In the genomic region with DNA sequence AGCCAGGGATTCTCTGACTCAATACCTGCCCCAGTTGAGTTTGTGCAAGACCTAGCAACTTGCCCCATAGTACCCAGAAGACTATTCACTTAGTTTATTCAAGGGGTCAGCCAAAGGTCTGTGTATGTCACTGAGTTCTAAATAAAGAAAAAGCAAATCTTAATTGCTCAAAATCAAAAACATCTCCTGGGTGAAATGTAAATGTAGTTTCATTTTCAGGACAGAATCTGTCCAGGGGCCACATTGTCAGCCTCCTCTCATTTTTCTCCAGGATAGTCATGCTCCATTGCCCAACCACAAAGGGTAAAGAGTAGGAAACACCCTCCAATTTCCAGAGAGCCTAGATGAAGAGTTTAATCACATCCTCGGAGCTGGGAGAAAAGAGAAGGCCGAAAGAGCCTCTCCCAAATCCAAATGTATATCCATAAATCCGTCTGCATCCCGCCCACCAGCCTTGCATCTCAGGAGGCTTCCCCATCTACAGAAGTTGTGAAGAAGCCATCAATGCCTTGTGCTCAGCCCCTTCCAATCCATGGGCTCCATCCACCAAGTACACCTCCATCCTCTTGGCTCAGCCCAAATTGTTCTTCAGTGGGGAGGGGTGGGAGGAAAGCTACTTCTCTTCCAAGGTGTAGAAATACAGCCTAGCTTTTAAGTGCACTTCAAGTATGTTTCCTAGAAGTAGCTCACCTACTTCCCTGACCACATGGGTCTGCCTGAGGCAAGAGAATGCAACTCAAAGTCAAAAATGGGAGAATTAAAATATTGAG, we compare ENCODE assay signal across 10 cellular contexts. TPM values are rescaled to one million over a fixed set of nuclear protein-coding genes. Genes with fewer than 3 reads are reported as not detected.
DNase-seq lines count a peak whose midpoint lies in the region; ATAC-seq and TF ChIP-seq lines count a peak whose summit lies in the region.
"Had no signal": no experiment of that assay in that cellular context is flagged by ENCODE, and none has a peak within 500 bp of the region (broad histone marks: within the 10 kb centered on the region; RNA-seq: fewer than 3 reads in every experiment).

No MANE protein-coding gene starts in this region.

- no peak overlapping the region for H3K4me3 ChIP-seq in SK-N-SH (ENCODE audit: low read depth in 2 of 2, low read length in 1 of 2)
- H3K4me3 ChIP-seq in fibroblast of pulmonary artery (replicated peaks; ENCODE audit: low read depth, low read length) = no peak overlapping the region
- no peak overlapping the region for H3K4me3 ChIP-seq in stomach

- no peak for TF ChIP-seq RAD21 in SK-N-SH (IDR thresholded peaks at IDR 0.05; ENCODE audit: low read length)

- H3K4me1 ChIP-seq in SK-N-SH (ENCODE audit: control insufficient read depth in 1 of 2, insufficient read depth in 2 of 2, low read depth in 1 of 2, low read length in 1 of 2) = peaks cover 0 to 30% of the 10 kb centered on the region in 2 experiments; a peak in 3 of 4 replicates
- peaks cover 26 to 77% (median 53%) of the 10 kb centered on the region in 4 donors for H3K4me1 ChIP-seq in stomach

- peaks cover 72% of the 10 kb centered on the region for H4K20me1 ChIP-seq in SK-N-SH (ENCODE audit: insufficient read depth)

- no peak for TF ChIP-seq CTCF in SK-N-SH (IDR thresholded peaks at IDR 0.05)
- TF ChIP-seq CTCF in fibroblast of pulmonary artery (IDR thresholded peaks at IDR 0.05; ENCODE audit: low read length, missing control alignments) = no peak
- no peak for TF ChIP-seq CTCF in stomach (IDR thresholded peaks at IDR 0.05)

- peaks cover 100% of the 10 kb centered on the region for H3K79me2 ChIP-seq in SK-N-SH (ENCODE audit: insufficient read depth)

- TF ChIP-seq POLR2A in stomach (IDR thresholded peaks at IDR 0.05) = no peak

- POLR2A ChIA-PET in SK-N-SH (lab: Yijun Ruan, JAX) = no interaction called here

- intact Hi-C loops in stomach (cut with DNase I; ENCODE audit: low total_unique reads) = no loop called here

- peaks cover 0 to 31% of the 10 kb centered on the region in 2 experiments for H3K36me3 ChIP-seq in SK-N-SH (replicated peaks in 1 of 2; ENCODE audit: control insufficient read depth in 1 of 2, insufficient read depth in 2 of 2, low read length in 1 of 2)
- H3K36me3 ChIP-seq in stomach = no peaks in the 10 kb centered on the region

- no peak overlapping the region; the same call in 1 of the 2 replicates for H3K9ac ChIP-seq in SK-N-SH

- TF ChIP-seq EP300 in SK-N-SH (IDR thresholded peaks at IDR 0.05; ENCODE audit: borderline replicate concordance in 1 of 2, low read depth in 1 of 2, low read length in 1 of 2) (no peak), stomach (IDR thresholded peaks at IDR 0.05) (no peak)

- peak overlapping the region; percentile 45 for H3K4me2 ChIP-seq in SK-N-SH

- peaks cover 8% of the 10 kb centered on the region for H3F3A ChIP-seq in SK-N-SH (replicated peaks; ENCODE audit: insufficient read depth)

- peaks cover 84% of the 10 kb centered on the region for H3K4me1 Mint-ChIP-seq in T-helper 2 cell treated with Interferon-gamma antibody and Interleukin-4, amounts not matched to agents 5 μg/mL and 100 μg/mL, for 36 hours (ENCODE audit: low read depth)

- no peaks in the 10 kb centered on the region for H3K9me3 Mint-ChIP-seq in T-helper 2 cell treated with Interferon-gamma antibody and Interleukin-4, amounts not matched to agents 5 μg/mL and 100 μg/mL, for 36 hours

- peaks cover 80% of the 10 kb centered on the region for H3K36me3 Mint-ChIP-seq in T-helper 2 cell treated with Interferon-gamma antibody and Interleukin-4, amounts not matched to agents 5 μg/mL and 100 μg/mL, for 36 hours (ENCODE audit: low read depth)

- no peaks in the 10 kb centered on the region for H3K9me3 ChIP-seq in SK-N-SH
- no peaks in the 10 kb centered on the region for H3K9me3 ChIP-seq in stomach

- peak overlapping the region; percentile 72 for H3K4me3 Mint-ChIP-seq in T-helper 2 cell treated with Interferon-gamma antibody and Interleukin-4, amounts not matched to agents 5 μg/mL and 100 μg/mL, for 36 hours

- H3K27me3 ChIP-seq in SK-N-SH (ENCODE audit: insufficient read depth) = no peaks in the 10 kb centered on the region
- no peaks in the 10 kb centered on the region for H3K27me3 ChIP-seq in stomach

- H3K27ac Mint-ChIP-seq in T-helper 2 cell treated with Interferon-gamma antibody and Interleukin-4, amounts not matched to agents 5 μg/mL and 100 μg/mL, for 36 hours = peak overlapping the region; percentile 90

- no peak for DNase-seq in T-helper 2 cell treated with Interferon-gamma antibody and Interleukin-4, amounts not matched to agents 5 μg/mL and 100 μg/mL, for 36 hours (ENCODE audit: low spot score)
- no peak for DNase-seq in T-helper 2 cell
- no peak for DNase-seq in SK-N-SH
- DNase-seq in fibroblast of pulmonary artery (ENCODE audit: low read depth) = peak; percentile 86
- no peak for DNase-seq in stomach
- DNase-seq in D341Med (ENCODE audit: low spot score) = no peak
- DNase-seq: stimulated activated CD4-positive, alpha-beta T cell treated with anti-CD3 and anti-CD28 coated beads, Interleukin-2, amount 100 ng/mL, for 48 hours had no signal

- 65% methylated on average over 4 of the region's 4 CpGs for WGBS in SK-N-SH (ENCODE audit: low lambda C conversion rate)
- WGBS in stomach, 5 donors = 75 to 98% (median 80%) methylated on average over 4 of the region's 4 CpGs

- H3K27me3 Mint-ChIP-seq in T-helper 2 cell treated with Interferon-gamma antibody and Interleukin-4, amounts not matched to agents 5 μg/mL and 100 μg/mL, for 36 hours (ENCODE audit: low read depth) = no peaks in the 10 kb centered on the region

- no peaks in the 10 kb centered on the region for H3K9me2 ChIP-seq in SK-N-SH

- ATAC-seq in HG03439 (IDR thresholded peaks at IDR 0.05; ENCODE audit: unreplicated experiment) = no peak
- ATAC-seq in GM18498 (IDR thresholded peaks at IDR 0.05; ENCODE audit: unreplicated experiment) = no peak

- CTCF ChIA-PET in SK-N-SH (lab: Yijun Ruan, JAX) = interaction anchor here (1.6 kb wide), 1 partner anchor 9 kb away, joined by 6 read pairs; no protein-coding TSS in a partner anchor

- H3K27ac ChIP-seq in SK-N-SH (ENCODE audit: low read depth in 2 of 2, low read length in 1 of 2) (peak overlapping the region in 1 of 2 experiments; percentile 74; a peak in 2 of 4 replicates), stomach (peak overlapping the region; percentile 69 to 86 (median 83))
- H3K27ac ChIP-seq: C4-2B had no signal

- H2AFZ ChIP-seq in SK-N-SH (ENCODE audit: low read depth) = no peak overlapping the region

TF ChIP-seq in SK-N-SH, 30 proteins besides CTCF, POLR2A, EP300 and RAD21:
- TF ChIP-seq, protein P1, sequence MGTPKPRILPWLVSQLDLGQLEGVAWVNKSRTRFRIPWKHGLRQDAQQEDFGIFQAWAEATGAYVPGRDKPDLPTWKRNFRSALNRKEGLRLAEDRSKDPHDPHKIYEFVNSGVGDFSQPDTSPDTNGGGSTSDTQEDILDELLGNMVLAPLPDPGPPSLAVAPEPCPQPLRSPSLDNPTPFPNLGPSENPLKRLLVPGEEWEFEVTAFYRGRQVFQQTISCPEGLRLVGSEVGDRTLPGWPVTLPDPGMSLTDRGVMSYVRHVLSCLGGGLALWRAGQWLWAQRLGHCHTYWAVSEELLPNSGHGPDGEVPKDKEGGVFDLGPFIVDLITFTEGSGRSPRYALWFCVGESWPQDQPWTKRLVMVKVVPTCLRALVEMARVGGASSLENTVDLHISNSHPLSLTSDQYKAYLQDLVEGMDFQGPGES (IDR thresholded peaks at IDR 0.05; ENCODE audit: low read depth, low read length) = no peak
- TF ChIP-seq TCF12 (IDR thresholded peaks at IDR 0.05) = peak; percentile 46; the same call in 1 of the 2 replicates
- TF ChIP-seq MEF2A (IDR thresholded peaks at IDR 0.05; ENCODE audit: borderline replicate concordance, low read depth) = peak; percentile 42; the same call in 1 of the 2 replicates
- TF ChIP-seq TAF1 (IDR thresholded peaks at IDR 0.05; ENCODE audit: borderline replicate concordance, low read depth, low read length) = no peak
- peak; percentile 74; the same call in 1 of the 2 replicates for TF ChIP-seq RXRA (IDR thresholded peaks at IDR 0.05; ENCODE audit: borderline replicate concordance, low read depth)
- no peak for TF ChIP-seq POLR2AphosphoS5 (IDR thresholded peaks at IDR 0.05; ENCODE audit: low read depth, low read length)
- no peak for TF ChIP-seq NRF1 (IDR thresholded peaks at IDR 0.05; ENCODE audit: low read depth, low read length)
- no peak for TF ChIP-seq GATA2 (CRISPR knock-in tag; IDR thresholded peaks at IDR 0.05)

RNA-seq across cellular contexts. Expression of a gene that starts 26.9 kb away (rescaled TPM):
- polyA plus RNA-seq in SK-N-SH (2012; rRNA removed) (43.1 and 46.9 TPM in 2 replicates), stomach (1 to 10 TPM; 3.3 to 4.1 (median 3.4) TPM)
- polyA plus RNA-seq in SK-N-SH (2012; cell fraction: cytosol; rRNA removed) = 33.7 and 41.3 TPM in 2 replicates
- polyA plus RNA-seq in SK-N-SH (2012; cell fraction: nucleus; rRNA removed) = 61.7 and 79.6 TPM in 2 replicates
- 10 to 100 TPM in 3 of 5 donors, 1 to 10 TPM in 2; 1.2 to 42.8 (median 13.3) TPM for total RNA-seq in stomach

Comparison
In these comparisons a context has a peak if more than half of its experiments do, and no peak if none do; other contexts are left out.
1. RNA of a gene that starts 26.9 kb away (polyA plus RNA-seq): 33.7 to 79.6 TPM in SK-N-SH; 3.3 to 4.1 TPM in stomach; every median in the first group is over 4 times any median in the second.